Comparison of ENCODE assay signal across 8 cellular contexts in genomic region chr6:166488081-166488685, GRCh38.
A peak's percentile ranks its signal among the peaks of the same experiment; 100 is the strongest.
DNase-seq lines count a peak whose midpoint lies in the region; ATAC-seq and TF ChIP-seq lines count a peak whose summit lies in the region.

No MANE protein-coding gene starts in this region.

- TF ChIP-seq CTCF in A673 (conservative IDR thresholded peaks at IDR 0.05; ENCODE audit: low read depth, low read length) = no peak

- H3K27me3 ChIP-seq in A673 (replicated peaks; ENCODE audit: insufficient read depth, low read depth, low read length, poor library complexity) = no peaks in the 10 kb centered on the region

- H3K36me3 ChIP-seq in A673 (ENCODE audit: insufficient read depth, low read length, poor library complexity, severe bottlenecking) = no peaks in the 10 kb centered on the region

- peak; percentile 96 for ATAC-seq in GM21360 (IDR thresholded peaks at IDR 0.05; ENCODE audit: unreplicated experiment)
- ATAC-seq in activated CD8-positive, alpha-beta memory T cell treated with anti-CD3 and anti-CD28 coated beads, Interleukin-2, amount 10 ng/mL, durations not matched to agents 7 days and 5 days = peak; percentile 98

- no TSS peak for BruUV-seq in A673 (replicated peaks; lab: Mats Ljungman, UMichigan)

- H3K4me1 ChIP-seq in A673 (ENCODE audit: insufficient read depth, low read length, poor library complexity, severe bottlenecking) = peaks cover 35% of the 10 kb centered on the region

- H3K27ac Mint-ChIP-seq in activated CD8-positive, alpha-beta memory T cell treated with anti-CD3 and anti-CD28 coated beads, Interleukin-2, amount 10 ng/mL, durations not matched to agents 7 days and 5 days = peak overlapping the region; percentile 91

- H3K4me1 Mint-ChIP-seq in activated CD8-positive, alpha-beta memory T cell treated with anti-CD3 and anti-CD28 coated beads, Interleukin-2, amount 10 ng/mL, durations not matched to agents 7 days and 5 days = peaks cover 19% of the 10 kb centered on the region

- no peaks in the 10 kb centered on the region for H3K27me3 Mint-ChIP-seq in activated CD8-positive, alpha-beta memory T cell treated with anti-CD3 and anti-CD28 coated beads, Interleukin-2, amount 10 ng/mL, durations not matched to agents 7 days and 5 days

- peak overlapping the region; percentile 60 for H3K4me3 Mint-ChIP-seq in activated CD8-positive, alpha-beta memory T cell treated with anti-CD3 and anti-CD28 coated beads, Interleukin-2, amount 10 ng/mL, durations not matched to agents 7 days and 5 days

- POLR2A ChIA-PET in A673 (lab: Charles Lee; ENCODE audit: low non-redundant PET) = interaction anchor here (0.5 kb wide), 1 partner anchor 146 kb away, joined by 5 read pairs; no protein-coding TSS in a partner anchor

- CTCF ChIA-PET in A673 (lab: Charles Lee) = no interaction called here
- CTCF ChIA-PET in activated CD8-positive, alpha-beta memory T cell treated with anti-CD3 and anti-CD28 coated beads, Interleukin-2, amount 10 ng/mL, durations not matched to agents 7 days and 5 days (lab: Charles Lee) = interaction anchor here (1.1 to 1.3 kb wide), 3 partner anchors 23 to 175 kb away, joined by 3 read pairs; no protein-coding TSS in a partner anchor

- peaks cover 13% of the 10 kb centered on the region for H3K36me3 Mint-ChIP-seq in activated CD8-positive, alpha-beta memory T cell treated with anti-CD3 and anti-CD28 coated beads, Interleukin-2, amount 10 ng/mL, durations not matched to agents 7 days and 5 days

- H3K4me3 ChIP-seq in A673 (ENCODE audit: low read depth, low read length, poor library complexity, severe bottlenecking) (no peak overlapping the region), skeletal muscle cell (ENCODE audit: low read depth, low read length) (no peak overlapping the region)
- H3K4me3 ChIP-seq in Jurkat, Clone E6-1 (ENCODE audit: low read length) = peak overlapping the region; percentile 24

- peak overlapping the region; percentile 59 for H3K27ac ChIP-seq in A673 (ENCODE audit: low read depth, low read length, poor library complexity, severe bottlenecking)

- DNase-seq in A673 (ENCODE audit: low spot score) = peak; percentile 94
- DNase-seq in Jurkat, Clone E6-1 (ENCODE audit: low read depth, low spot score) = peak; percentile 96
- DNase-seq in activated CD8-positive, alpha-beta memory T cell treated with anti-CD3 and anti-CD28 coated beads, Interleukin-2, amount 10 ng/mL, durations not matched to agents 7 days and 5 days = peak; percentile 88
- peak; percentile 6 for DNase-seq in fibroblast of peridontal ligament (ENCODE audit: extremely low read depth)
- DNase-seq in skeletal muscle cell (ENCODE audit: low read depth) = peak; percentile 20
- DNase-seq in NCI-H2107 (lab: John Stamatoyannopoulos, UW) = no peak
- DNase-seq in NCI-H2196 (lab: John Stamatoyannopoulos, UW; ENCODE audit: unreplicated experiment) = no peak

- intact Hi-C loops in A673 (cut with micrococcal nuclease; ENCODE audit: unreplicated experiment) = no loop called here

- peaks cover 5% of the 10 kb centered on the region for H3K9me3 Mint-ChIP-seq in activated CD8-positive, alpha-beta memory T cell treated with anti-CD3 and anti-CD28 coated beads, Interleukin-2, amount 10 ng/mL, durations not matched to agents 7 days and 5 days (ENCODE audit: low read depth)

- H3K9me3 ChIP-seq in A673 (ENCODE audit: low read depth, low read length, poor library complexity, severe bottlenecking) = no peaks in the 10 kb centered on the region

Comparison
In these comparisons a context has a peak if more than half of its experiments do, and no peak if none do; other contexts are left out.
1. DNase-seq: peak in A673 (single experiment), Jurkat, Clone E6-1 (single experiment), activated CD8-positive, alpha-beta memory T cell treated with anti-CD3 and anti-CD28 coated beads, Interleukin-2, amount 10 ng/mL, durations not matched to agents 7 days and 5 days (single experiment), fibroblast of peridontal ligament (single experiment) and skeletal muscle cell (single experiment); none in NCI-H2107 (single experiment) and NCI-H2196 (single experiment).